3 cellular contexts compared by ENCODE assay signal in genomic region chr11:47050284-47050683, GRCh38.
TF ChIP-seq lines count a peak whose summit lies in the region.

No MANE protein-coding gene starts in this region.

TF ChIP-seq in HepG2, 621 proteins besides CTCF, POLR2A, EP300 and RAD21:
- no peak for TF ChIP-seq ZBTB2 (CRISPR knock-in tag; IDR thresholded peaks at IDR 0.05; ENCODE audit: low read depth)
- no peak for TF ChIP-seq TFDP2 (CRISPR knock-in tag; IDR thresholded peaks at IDR 0.05)
- TF ChIP-seq ZNF691 (CRISPR knock-in tag; IDR thresholded peaks at IDR 0.05; ENCODE audit: borderline replicate concordance, low read depth), result peak; percentile 78
- no peak for TF ChIP-seq SOX13 (IDR thresholded peaks at IDR 0.05)
- no peak for TF ChIP-seq SOX13 (CRISPR knock-in tag; conservative IDR thresholded peaks at IDR 0.05 in 1 of 2, IDR thresholded peaks at IDR 0.05 in 1 of 2)
- TF ChIP-seq MEF2D (CRISPR knock-in tag; IDR thresholded peaks at IDR 0.05), result no peak
- no peak for TF ChIP-seq ZNF589 (CRISPR knock-in tag; conservative IDR thresholded peaks at IDR 0.05)
- no peak for TF ChIP-seq ZBTB20 (CRISPR knock-in tag; IDR thresholded peaks at IDR 0.05; ENCODE audit: borderline replicate concordance, low read depth)
- TF ChIP-seq SKIL (CRISPR knock-in tag; IDR thresholded peaks at IDR 0.05; ENCODE audit: borderline replicate concordance), result no peak

TF ChIP-seq in HEK293, 187 proteins besides CTCF, POLR2A, EP300 and RAD21 (continued from another document):
- no peak for TF ChIP-seq GLI4 (tag by site-specific recombination; IDR thresholded peaks at IDR 0.05)

TF ChIP-seq in K562, 482 proteins besides CTCF, POLR2A, EP300 and RAD21 (continued from another document):
- TF ChIP-seq ZNF707 (CRISPR knock-in tag; conservative IDR thresholded peaks at IDR 0.05) (no peak), KDM1A (IDR thresholded peaks at IDR 0.05) (peak in 1 of 2 experiments; percentile 48; a peak in 1 of 4 replicates), SIN3A (IDR thresholded peaks at IDR 0.05; ENCODE audit: borderline replicate concordance in 2 of 2, control insufficient read depth in 1 of 2, low read depth in 2 of 2, low read length in 2 of 2) (no peak), ADNP (tag; IDR thresholded peaks at IDR 0.05) (peak; percentile 80)
